ENCODE assay signal across 8 cellular contexts in the genomic region with DNA sequence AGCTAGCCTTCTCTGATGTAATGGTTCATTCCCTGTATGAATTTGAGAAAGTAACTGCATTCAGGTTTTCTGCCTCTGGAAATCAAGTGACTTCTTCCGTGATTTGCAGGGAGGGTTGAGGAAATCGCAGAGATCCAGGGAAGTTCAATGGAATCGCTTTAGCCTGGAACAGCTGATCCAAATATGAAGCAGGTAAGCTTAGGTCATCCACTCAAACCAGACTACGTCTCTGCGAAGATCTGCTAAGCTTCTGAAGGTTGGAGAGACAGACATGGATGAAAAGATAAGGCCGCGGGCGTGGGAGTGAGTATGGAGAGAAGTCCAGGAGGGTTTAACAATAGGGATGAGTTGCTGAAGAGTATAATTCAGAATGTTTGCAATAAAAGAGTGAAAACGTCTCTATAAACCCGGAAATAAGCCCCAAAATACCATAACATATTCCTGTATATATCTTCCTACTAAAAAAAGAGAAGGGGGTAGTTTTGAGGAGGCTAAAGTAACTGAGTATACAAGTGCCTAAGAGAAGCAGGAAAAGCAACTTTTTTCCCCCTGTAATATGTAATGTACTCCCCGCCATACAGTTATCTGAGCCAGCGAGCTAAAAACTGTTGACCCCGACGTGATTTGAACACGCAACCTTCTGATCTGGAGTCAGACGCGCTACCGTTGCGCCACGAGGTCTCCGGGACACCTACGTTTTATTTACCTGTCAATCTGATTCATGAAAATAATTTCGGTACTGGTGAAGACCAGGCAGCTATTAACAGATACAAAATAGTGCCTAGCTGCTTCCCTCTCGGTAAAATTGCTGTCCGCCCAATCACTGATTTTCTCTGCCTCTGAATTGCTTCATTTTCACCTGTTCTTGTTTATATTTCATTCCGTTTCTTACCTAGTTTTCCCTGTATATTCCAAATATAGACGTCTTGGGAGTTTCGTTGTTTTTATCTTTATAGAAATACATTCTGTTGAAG. TPM values are rescaled to one million over a fixed set of nuclear protein-coding genes. Genes with fewer than 3 reads are reported as not detected.
A peak's percentile ranks its signal among the peaks of the same experiment; 100 is the strongest.
DNase-seq lines count a peak whose midpoint lies in the region; ATAC-seq and TF ChIP-seq lines count a peak whose summit lies in the region.

No MANE protein-coding gene starts in this region.

- H3K9me3 Mint-ChIP-seq in T-cell (peaks cover 0 to 1% (median 0%) of the 10 kb centered on the region in 3 donors), nephron (no peaks in the 10 kb centered on the region)

- H3K36me3 Mint-ChIP-seq in T-cell (no peaks in the 10 kb centered on the region), nephron (ENCODE audit: low read depth) (no peaks in the 10 kb centered on the region)

- H3K4me1 ChIP-seq in DOHH2 (ENCODE audit: control insufficient read depth, low read length) (peaks cover 57% of the 10 kb centered on the region), esophagus squamous epithelium (peaks cover 0 to 36% (median 0%) of the 10 kb centered on the region in 3 donors)

- H3K36me3 ChIP-seq in DOHH2 (ENCODE audit: control insufficient read depth, low read length) = no peaks in the 10 kb centered on the region
- H3K36me3 ChIP-seq in esophagus squamous epithelium = no peaks in the 10 kb centered on the region

- CTCF ChIA-PET in T-cell (lab: Charles Lee) = interaction anchor here (0.6 to 0.8 kb wide), 3 partner anchors 201 to 252 kb away, joined by 3 to 5 read pairs (median 4); no protein-coding TSS in a partner anchor

- H3K27me3 Mint-ChIP-seq in T-cell (peaks cover 7 to 51% of the 10 kb centered on the region in 2 donors), nephron (ENCODE audit: low read depth) (peaks cover 90% of the 10 kb centered on the region)

- H3K9me3 ChIP-seq in DOHH2 (ENCODE audit: control insufficient read depth, insufficient read depth, low read length) (no peaks in the 10 kb centered on the region), esophagus squamous epithelium (peaks cover 0 to 6% (median 0%) of the 10 kb centered on the region in 3 donors)

- peak in 3 of 4 experiments; percentile 34 to 56 (median 38) for ATAC-seq in T-cell (replicated peaks in 1 of 4)
- ATAC-seq in HG02852 (IDR thresholded peaks at IDR 0.05; ENCODE audit: unreplicated experiment) = no peak

- H3K27me3 ChIP-seq in DOHH2 (ENCODE audit: control insufficient read depth, low read length) (peaks cover 15% of the 10 kb centered on the region), esophagus squamous epithelium (peaks cover 6 to 86% (median 38%) of the 10 kb centered on the region in 4 donors)

- intact Hi-C loops in esophagus squamous epithelium (cut with DNase I) = no loop called here

- H3F3A ChIP-seq in DOHH2 (ENCODE audit: control insufficient read depth, insufficient read depth) = peaks cover 28% of the 10 kb centered on the region

- peak overlapping the region; percentile 82 for H3K4me2 ChIP-seq in DOHH2 (ENCODE audit: low read length)

- H3K27ac Mint-ChIP-seq in T-cell = peak overlapping the region; percentile 66 to 70
- H3K27ac Mint-ChIP-seq in nephron = no peak overlapping the region

- H3K4me3 ChIP-seq in DOHH2 (ENCODE audit: low read length) = peak overlapping the region; percentile 78
- H3K4me3 ChIP-seq in cardiac fibroblast (replicated peaks in 1 of 2; ENCODE audit: low read depth in 2 of 2, low read length in 2 of 2) = peak overlapping the region; percentile 33 to 51
- peak overlapping the region in 1 of 4 donors; percentile 4 for H3K4me3 ChIP-seq in esophagus squamous epithelium

- no peaks in the 10 kb centered on the region for H4K20me1 ChIP-seq in DOHH2 (ENCODE audit: control insufficient read depth, insufficient read depth, low read depth, low read length)

- peak; percentile 30 for DNase-seq in KG1 (lab: John Stamatoyannopoulos, UW)
- DNase-seq in T-cell = peak in 18 of 34 experiments; percentile 10 to 45 (median 27)
- DNase-seq in cardiac fibroblast (ENCODE audit: low read depth in 2 of 2) = peak; percentile 21 to 82
- DNase-seq in esophagus squamous epithelium (lab: John Stamatoyannopoulos, UW) = no peak
- DNase-seq in globus pallidus (ENCODE audit: low spot score) = no peak

- H3K4me1 Mint-ChIP-seq in T-cell (peaks cover 49 to 65% (median 57%) of the 10 kb centered on the region in 3 donors), nephron (peaks cover 34% of the 10 kb centered on the region)

- TF ChIP-seq POLR2A in esophagus squamous epithelium (IDR thresholded peaks at IDR 0.05) = no peak

- H3K4me3 Mint-ChIP-seq in T-cell (peak overlapping the region; percentile 76 to 79 (median 78)), nephron (peak overlapping the region; percentile 67 to 75 (median 70))

- H3K79me2 ChIP-seq in DOHH2 (ENCODE audit: control insufficient read depth, low read length) = no peaks in the 10 kb centered on the region

- 0 out of 2 replicates have a peak overlapping the region, but pooled peaks have one; percentile 1 for H3K27ac ChIP-seq in DOHH2 (ENCODE audit: low read depth, low read length)
- H3K27ac ChIP-seq in esophagus squamous epithelium = no peak overlapping the region

- WGBS in esophagus squamous epithelium, 2 donors = 14 to 20% methylated on average over 27 to 28 of the region's 28 CpGs

- no peaks in the 10 kb centered on the region for H3K9me2 ChIP-seq in DOHH2 (replicated peaks; ENCODE audit: control insufficient read depth, low read length)

- TF ChIP-seq CTCF in DOHH2 (IDR thresholded peaks at IDR 0.05; ENCODE audit: low read depth, low read length, poor library complexity, severe bottlenecking) = no peak
- TF ChIP-seq CTCF in cardiac fibroblast (IDR thresholded peaks at IDR 0.05; ENCODE audit: low read depth, low read length) = no peak
- no peak for TF ChIP-seq CTCF in nephron (IDR thresholded peaks at IDR 0.05; ENCODE audit: unreplicated experiment in 3 of 3)
- TF ChIP-seq CTCF in esophagus squamous epithelium (IDR thresholded peaks at IDR 0.05) = no peak

- POLR2A ChIA-PET in T-cell (lab: Charles Lee) = interaction anchor here in 1 of 2 donors (0.7 to 0.8 kb wide), 2 partner anchors 115 to 924 kb away, joined by 3 to 4 read pairs; a partner anchor contains a TSS

RNA-seq across cellular contexts. Expression of a gene that starts 33.9 kb away (rescaled TPM):
- 100 to 1,000 TPM; 135 to 314 (median 224) TPM for total RNA-seq in T-cell
- total RNA-seq in esophagus squamous epithelium = 10 to 100 TPM in 2 of 4 donors, 1 to 10 TPM in 2; 5.8 to 17.9 (median 11.1) TPM

RNA-seq across cellular contexts. Expression of a gene that starts 51.8 kb away (rescaled TPM):
- total RNA-seq in T-cell (10 to 100 TPM; 18.6 to 29.2 (median 21.3) TPM), esophagus squamous epithelium (1 to 10 TPM; 1.7 to 8.4 (median 4.8) TPM)

Comparison
In these comparisons a context has a peak if more than half of its experiments do, and no peak if none do; other contexts are left out.
1. DNase-seq: peak in KG1 (single experiment), T-cell (18 of 34) and cardiac fibroblast (2 of 2); none in esophagus squamous epithelium (single experiment) and globus pallidus (single experiment).
2. H3K27ac Mint-ChIP-seq: peak in T-cell (2 of 2); none in nephron (0 of 3).
3. RNA of a gene that starts 33.9 kb away (total RNA-seq): 135 to 314 TPM in T-cell; 5.8 to 17.9 TPM in esophagus squamous epithelium; every median in the first group is over 4 times any median in the second.